In the genomic region with DNA sequence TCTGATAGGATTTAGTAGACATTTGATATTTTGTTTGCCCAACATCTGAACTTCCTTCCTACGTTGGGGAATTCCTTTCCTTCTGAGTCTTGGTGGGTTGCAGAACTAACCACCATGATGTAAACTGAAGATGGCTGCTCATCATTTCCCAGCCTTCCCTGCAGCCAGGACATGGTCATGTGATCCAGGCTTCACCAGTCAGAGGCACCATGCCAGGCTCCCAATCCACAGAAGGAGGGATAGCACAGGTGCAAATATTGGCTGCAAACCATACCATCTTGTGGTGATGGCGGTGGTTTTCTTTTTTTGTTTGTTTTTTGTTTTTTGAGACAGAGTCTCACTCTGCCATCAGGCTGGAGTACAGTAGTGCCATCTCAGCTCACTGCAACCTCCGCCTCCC, we compare ENCODE assay signal across 16 cellular contexts. TPM values are rescaled to one million over a fixed set of nuclear protein-coding genes. Genes with fewer than 3 reads are reported as not detected.
DNase-seq lines count a peak whose midpoint lies in the region; ATAC-seq and FAIRE-seq lines count a peak whose summit lies in the region.
"Had no signal": no experiment of that assay in that cellular context is flagged by ENCODE, and none has a peak within 500 bp of the region (broad histone marks: within the 10 kb centered on the region; RNA-seq: fewer than 3 reads in every experiment).

No MANE protein-coding gene starts in this region.

- H3K4me3 Mint-ChIP-seq in activated CD8-positive, alpha-beta T cell treated with anti-CD3 and anti-CD28 coated beads, Interleukin-2, amount 10 ng/mL, durations not matched to agents 7 days and 5 days = no peak overlapping the region
- H3K4me3 Mint-ChIP-seq: CD14-positive monocyte; CD8-positive, alpha-beta memory T cell; GM23338 had no signal

- DNase-seq in NCI-H2171 treated with DMSO at 0.1 percent for 48 hours (lab: John Stamatoyannopoulos, UW) (peak; percentile 12), NCI-H2171 (lab: John Stamatoyannopoulos, UW) (no peak), CD1c-positive myeloid dendritic cell (ENCODE audit: extremely low spot score) (peak; percentile 5), LHCN-M2 (ENCODE audit: low read depth) (peak; percentile 47), SK-MEL-5 (ENCODE audit: low read depth, low spot score) (peak; percentile 5), frontal cortex (ENCODE audit: low spot score in 2 of 2) (no peak)
- no peak for DNase-seq in activated CD8-positive, alpha-beta T cell treated with anti-CD3 and anti-CD28 coated beads, Interleukin-2, amount 10 ng/mL, durations not matched to agents 7 days and 5 days
- DNase-seq: Caco-2; CD8-positive, alpha-beta memory T cell; DMS53; GF-D8; H7 had no signal

- no peaks in the 10 kb centered on the region for H3K27me3 Mint-ChIP-seq in activated CD8-positive, alpha-beta T cell treated with anti-CD3 and anti-CD28 coated beads, Interleukin-2, amount 10 ng/mL, durations not matched to agents 7 days and 5 days (ENCODE audit: low read depth)

- in situ Hi-C loops in SK-MEL-5 (cut with HindIII; ENCODE audit: low pct_unique_long_range_greater_than_20kb, low sequenced_read_pairs) = no loop called here

- no peak for ATAC-seq in activated CD8-positive, alpha-beta T cell treated with anti-CD3 and anti-CD28 coated beads, Interleukin-2, amount 10 ng/mL, durations not matched to agents 7 days and 5 days
- no peak for ATAC-seq in GM18520 (IDR thresholded peaks at IDR 0.05; ENCODE audit: unreplicated experiment)
- ATAC-seq: GM23338 had no signal

- H3K36me3 Mint-ChIP-seq in activated CD8-positive, alpha-beta T cell treated with anti-CD3 and anti-CD28 coated beads, Interleukin-2, amount 10 ng/mL, durations not matched to agents 7 days and 5 days (ENCODE audit: low read depth) = no peaks in the 10 kb centered on the region
- H3K36me3 Mint-ChIP-seq: CD14-positive monocyte; CD8-positive, alpha-beta memory T cell had no signal

- no peak overlapping the region for H3K27ac Mint-ChIP-seq in activated CD8-positive, alpha-beta T cell treated with anti-CD3 and anti-CD28 coated beads, Interleukin-2, amount 10 ng/mL, durations not matched to agents 7 days and 5 days
- H3K27ac Mint-ChIP-seq: GM23338 had no signal

- POLR2A ChIA-PET in activated CD8-positive, alpha-beta T cell treated with anti-CD3 and anti-CD28 coated beads, Interleukin-2, amount 10 ng/mL, durations not matched to agents 7 days and 5 days (lab: Charles Lee) = no interaction called here

- H3K9me3 Mint-ChIP-seq in activated CD8-positive, alpha-beta T cell treated with anti-CD3 and anti-CD28 coated beads, Interleukin-2, amount 10 ng/mL, durations not matched to agents 7 days and 5 days (ENCODE audit: insufficient read depth) = no peaks in the 10 kb centered on the region
- H3K9me3 Mint-ChIP-seq: CD8-positive, alpha-beta memory T cell; GM23338 had no signal

- no peak for FAIRE-seq in frontal cortex (lab: Jason Lieb, UNC)
- FAIRE-seq: GM18507 had no signal

- no peaks in the 10 kb centered on the region for H3K4me1 Mint-ChIP-seq in activated CD8-positive, alpha-beta T cell treated with anti-CD3 and anti-CD28 coated beads, Interleukin-2, amount 10 ng/mL, durations not matched to agents 7 days and 5 days (ENCODE audit: low read depth)
- H3K4me1 Mint-ChIP-seq: GM23338 had no signal

- CTCF ChIA-PET in activated CD8-positive, alpha-beta T cell treated with anti-CD3 and anti-CD28 coated beads, Interleukin-2, amount 10 ng/mL, durations not matched to agents 7 days and 5 days (lab: Charles Lee) = interaction anchor here (1.2 to 1.8 kb wide), 3 partner anchors 9 to 395 kb away, joined by 3 to 6 read pairs (median 3); no protein-coding TSS in a partner anchor

RNA-seq across cellular contexts. Expression of a gene that starts 57.4 kb away (rescaled TPM):
- total RNA-seq in LHCN-M2 (2014; rRNA removed) = 56.7 and 61.8 TPM in 2 replicates
- polyA plus RNA-seq in LHCN-M2 (2012) = 64.0 TPM
- 59.9 and 61.6 TPM in 2 replicates for total RNA-seq in SK-MEL-5 (2014; rRNA removed; shearing (Covaris generic))
- 41.9 and 57.0 TPM in 2 replicates for polyA plus RNA-seq in SK-MEL-5 (2015; cell fraction: cytosol; rRNA removed)
- polyA plus RNA-seq in SK-MEL-5 (2015; cell fraction: nucleus; rRNA removed) = 12.5 and 21.0 TPM in 2 replicates
- total RNA-seq in frontal cortex = 2.4 TPM
- not detected for total RNA-seq in activated CD8-positive, alpha-beta T cell treated with anti-CD3 and anti-CD28 coated beads, Interleukin-2, amount 10 ng/mL, durations not matched to agents 7 days and 5 days
- total RNA-seq: CD8-positive, alpha-beta memory T cell had no signal
- polyA plus RNA-seq: CD14-positive monocyte; CD8-positive, alpha-beta memory T cell had no signal

Comparison
In these comparisons a context has a peak if more than half of its experiments do, and no peak if none do; other contexts are left out.
1. DNase-seq: peak in NCI-H2171 treated with DMSO at 0.1 percent for 48 hours (single experiment), CD1c-positive myeloid dendritic cell (single experiment), LHCN-M2 (single experiment) and SK-MEL-5 (single experiment); none in NCI-H2171 (single experiment), frontal cortex (0 of 2) and activated CD8-positive, alpha-beta T cell treated with anti-CD3 and anti-CD28 coated beads, Interleukin-2, amount 10 ng/mL, durations not matched to agents 7 days and 5 days (single experiment).
2. RNA of a gene that starts 57.4 kb away (total RNA-seq): 56.7 to 61.8 TPM in LHCN-M2 and 59.9 to 61.6 TPM in SK-MEL-5; 2.4 TPM in frontal cortex (single experiment) and not detected in activated CD8-positive, alpha-beta T cell treated with anti-CD3 and anti-CD28 coated beads, Interleukin-2, amount 10 ng/mL, durations not matched to agents 7 days and 5 days; every median in the first group is over 10 times any median in the second.